Comparison of ENCODE assay signal across 12 cellular contexts in genomic region chr6:5215181-5215580, GRCh38. TPM values are rescaled to one million over a fixed set of nuclear protein-coding genes. Genes with fewer than 3 reads are reported as not detected.
DNase-seq lines count a peak whose midpoint lies in the region; TF ChIP-seq lines count a peak whose summit lies in the region.
"Had no signal": no experiment of that assay in that cellular context is flagged by ENCODE, and none has a peak within 500 bp of the region (broad histone marks: within the 10 kb centered on the region; RNA-seq: fewer than 3 reads in every experiment).

No MANE protein-coding gene starts in this region.

- H3K4me1 Mint-ChIP-seq in progenitor cell of endocrine pancreas (ENCODE audit: low read depth) = no peaks in the 10 kb centered on the region
- H3K4me1 Mint-ChIP-seq: stimulated activated effector memory CD8-positive, alpha-beta T cell treated with anti-CD3 and anti-CD28 coated beads, Interleukin-12 subunit alpha, Interleukin-12 subunit beta, amount 100 ng/mL, for 72 hours had no signal

- peaks cover 5% of the 10 kb centered on the region for H3K36me3 Mint-ChIP-seq in progenitor cell of endocrine pancreas (ENCODE audit: insufficient read depth)

- H3K27ac ChIP-seq in VCaP = peak overlapping the region; percentile 56

- DNase-seq in DMS53 treated with DMSO at 0.1 percent for 48 hours (lab: John Stamatoyannopoulos, UW; ENCODE audit: unreplicated experiment) (peak; percentile 4), DMS53 (lab: John Stamatoyannopoulos, UW) (no peak), fibroblast of peridontal ligament (ENCODE audit: extremely low read depth) (peak; percentile 66), activated gamma-delta T cell (lab: John Stamatoyannopoulos, UW) (no peak), NOMO-1 treated with DMSO at 0.1 percent for 48 hours (lab: John Stamatoyannopoulos, UW; ENCODE audit: unreplicated experiment) (no peak), progenitor cell of endocrine pancreas (ENCODE audit: low spot score, unreplicated experiment) (no peak)
- DNase-seq: 8988T, NCI-H1436 treated with DMSO at 0.1 percent for 48 hours, NCI-H226 had no signal

- peak overlapping the region; percentile 30 for H3K4me2 ChIP-seq in skeletal muscle satellite cell (ENCODE audit: low read length)

- H3K4me3 Mint-ChIP-seq in progenitor cell of endocrine pancreas (ENCODE audit: low read depth) = no peak overlapping the region
- H3K4me3 Mint-ChIP-seq: stimulated activated effector memory CD8-positive, alpha-beta T cell treated with anti-CD3 and anti-CD28 coated beads, Interleukin-12 subunit alpha, Interleukin-12 subunit beta, amount 100 ng/mL, for 72 hours had no signal

- peaks cover 3% of the 10 kb centered on the region for H3K36me3 ChIP-seq in skeletal muscle satellite cell (ENCODE audit: insufficient read depth, low read length)

- no peak overlapping the region for H3K27ac Mint-ChIP-seq in progenitor cell of endocrine pancreas
- H3K27ac Mint-ChIP-seq: stimulated activated effector memory CD8-positive, alpha-beta T cell treated with anti-CD3 and anti-CD28 coated beads, Interleukin-12 subunit alpha, Interleukin-12 subunit beta, amount 100 ng/mL, for 72 hours had no signal

- no peak overlapping the region for H3K9ac ChIP-seq in skeletal muscle satellite cell (ENCODE audit: low read depth, low read length)

- peaks cover 14% of the 10 kb centered on the region for H3K4me1 ChIP-seq in skeletal muscle satellite cell (ENCODE audit: control insufficient read depth, insufficient read depth, low read length)

- no peak for TF ChIP-seq CTCF in VCaP (conservative IDR thresholded peaks at IDR 0.05)
- no peak for TF ChIP-seq CTCF in progenitor cell of endocrine pancreas (IDR thresholded peaks at IDR 0.05; ENCODE audit: unreplicated experiment)

- no peaks in the 10 kb centered on the region for H3K27me3 Mint-ChIP-seq in progenitor cell of endocrine pancreas

- H3K9me3 Mint-ChIP-seq in progenitor cell of endocrine pancreas (ENCODE audit: low read depth) = no peaks in the 10 kb centered on the region
- H3K9me3 Mint-ChIP-seq: stimulated activated effector memory CD8-positive, alpha-beta T cell treated with anti-CD3 and anti-CD28 coated beads, Interleukin-12 subunit alpha, Interleukin-12 subunit beta, amount 100 ng/mL, for 72 hours had no signal

- H3K27me3 ChIP-seq in skeletal muscle satellite cell (ENCODE audit: control insufficient read depth, insufficient read depth, low read length) = no peaks in the 10 kb centered on the region

- no peaks in the 10 kb centered on the region for H3K9me3 ChIP-seq in skeletal muscle satellite cell (replicated peaks; ENCODE audit: low read length)

- no peak overlapping the region for H3K4me3 ChIP-seq in skeletal muscle satellite cell (ENCODE audit: low read length)

RNA-seq across cellular contexts. Expression of gene LYRM4, which starts 45.6 kb away (rescaled TPM):
- total RNA-seq in skeletal muscle satellite cell (2012; rRNA removed) = 13.1 and 14.7 TPM in 2 replicates
- 34.4 and 34.5 TPM in 2 replicates for total RNA-seq in progenitor cell of endocrine pancreas

RNA-seq across cellular contexts. Expression of gene FARS2, which starts 46.1 kb away (rescaled TPM):
- total RNA-seq in skeletal muscle satellite cell (2012; rRNA removed) = 22.9 and 27.9 TPM in 2 replicates
- 20.2 and 20.8 TPM in 2 replicates for total RNA-seq in progenitor cell of endocrine pancreas

Comparison
In these comparisons a context has a peak if more than half of its experiments do, and no peak if none do; other contexts are left out.
1. DNase-seq: peak in DMS53 treated with DMSO at 0.1 percent for 48 hours (single experiment) and fibroblast of peridontal ligament (single experiment); none in DMS53 (single experiment), activated gamma-delta T cell (single experiment), NOMO-1 treated with DMSO at 0.1 percent for 48 hours (single experiment) and progenitor cell of endocrine pancreas (single experiment).